Comparison of ENCODE assay signal across 17 cellular contexts in the genomic region with DNA sequence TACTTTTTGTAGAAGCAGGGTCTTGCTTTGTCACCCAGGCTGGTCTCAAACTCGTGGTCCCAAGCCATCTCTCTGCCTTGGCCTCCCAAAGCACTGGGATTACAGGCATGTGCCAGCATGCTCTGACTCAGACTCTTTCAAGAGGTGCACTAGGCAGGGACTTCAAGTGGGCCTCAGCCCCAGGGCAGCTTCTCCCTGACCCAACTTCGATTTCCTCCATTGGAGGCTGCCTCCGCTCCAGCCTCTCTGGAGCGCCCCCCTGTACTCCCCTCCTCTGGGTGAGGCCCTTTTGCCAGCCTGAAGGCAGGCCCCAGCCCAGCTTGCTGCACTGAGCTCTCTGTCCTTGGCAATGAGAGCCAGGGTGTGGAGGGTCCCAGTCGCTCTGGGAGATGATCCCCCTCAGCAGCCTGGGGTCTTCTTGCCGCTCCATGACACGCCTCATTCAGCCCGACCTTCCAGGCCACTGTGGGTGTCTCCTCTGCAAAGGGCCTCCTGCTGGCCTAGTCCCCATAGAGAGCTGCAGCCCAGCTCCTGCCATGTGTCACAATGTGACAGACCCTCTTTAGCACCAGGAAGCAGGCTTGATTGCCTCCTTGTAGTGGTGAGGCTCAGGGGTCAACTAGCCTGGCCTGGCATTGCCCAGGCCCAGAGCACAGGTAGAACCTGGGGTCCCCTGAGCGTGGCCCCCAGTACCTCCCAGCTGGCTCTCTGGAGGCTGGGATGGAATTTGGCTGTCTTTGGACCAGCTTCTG. TPM values are rescaled to one million over a fixed set of nuclear protein-coding genes. Genes with fewer than 3 reads are reported as not detected.
DNase-seq lines count a peak whose midpoint lies in the region; ATAC-seq, FAIRE-seq and TF ChIP-seq lines count a peak whose summit lies in the region.
"Had no signal": no experiment of that assay in that cellular context is flagged by ENCODE, and none has a peak within 500 bp of the region (broad histone marks: within the 10 kb centered on the region; RNA-seq: fewer than 3 reads in every experiment).

No MANE protein-coding gene starts in this region.

- peak overlapping the region; percentile 26 for H3K4ac ChIP-seq in neuronal stem cell (ENCODE audit: low read length)

- peaks cover 22% of the 10 kb centered on the region for H3K79me1 ChIP-seq in neuronal stem cell (ENCODE audit: low read depth, low read length)

- no CpG with 5 or more reads among the region's 9 CpGs for WGBS in neuronal stem cell (ENCODE audit: extremely low coverage in 2 of 2, insufficient read length in 2 of 2, insufficient replicate concordance in 1 of 2), 2 donors
- WGBS in lower leg skin, 2 donors: 77 to 80% methylated on average over 9 of the region's 9 CpGs

- H2BK5ac ChIP-seq in neuronal stem cell (ENCODE audit: low read length): peak overlapping the region; percentile 69

- H3K4me1 ChIP-seq in HUES6 (ENCODE audit: control insufficient read depth, insufficient read depth, low read length): peaks cover 61% of the 10 kb centered on the region
- peaks cover 53 to 58% of the 10 kb centered on the region in 2 donors for H3K4me1 ChIP-seq in neuronal stem cell (ENCODE audit: control insufficient read depth in 2 of 2, insufficient read depth in 1 of 2, low read depth in 1 of 2, low read length in 2 of 2)

- peak overlapping the region; percentile 68 for H4K91ac ChIP-seq in neuronal stem cell (ENCODE audit: low read depth, low read length, poor library complexity)

- H3K27me3 ChIP-seq in HUES6 (ENCODE audit: control insufficient read depth, insufficient read depth, low read length) (no peaks in the 10 kb centered on the region), dorsolateral prefrontal cortex (no peaks in the 10 kb centered on the region), neuronal stem cell (ENCODE audit: control insufficient read depth in 3 of 3, insufficient read depth in 3 of 3, low read depth in 1 of 3, low read length in 3 of 3) (no peaks in the 10 kb centered on the region)

- H3K36me3 ChIP-seq in HUES6 (ENCODE audit: control insufficient read depth, insufficient read depth, low read length) (no peaks in the 10 kb centered on the region), neuronal stem cell (replicated peaks in 1 of 2; ENCODE audit: control insufficient read depth in 2 of 2, insufficient read depth in 2 of 2, low read length in 2 of 2) (peaks cover 0 to 2% of the 10 kb centered on the region in 2 donors)

- H2BK120ac ChIP-seq in neuronal stem cell (ENCODE audit: low read depth, low read length): peak overlapping the region; percentile 63

- H2BK15ac ChIP-seq in neuronal stem cell (ENCODE audit: low read length): peak overlapping the region; percentile 87

- DNase-seq in D341Med (ENCODE audit: low spot score) (peak; percentile 38), dorsolateral prefrontal cortex (no peak), neuronal stem cell (ENCODE audit: low spot score) (no peak), lower leg skin (ENCODE audit: low spot score in 2 of 2) (no peak), GM19239 (ENCODE audit: insufficient read length, low spot score) (no peak), left ventricle myocardium superior (no peak)
- no peak for DNase-seq in activated CD4-positive, alpha-beta T cell treated with anti-CD3 and anti-CD28 coated beads for 1 hour
- DNase-seq: activated naive CD4-positive, alpha-beta T cell treated with anti-CD3 and anti-CD28 coated beads, Interleukin-2, amount 50 U/mL, for 16 hours; AML-193; DND-41; islet precursor cell; Kasumi-1; RPMI8226; stimulated activated CD4-positive, alpha-beta T cell treated with anti-CD3 and anti-CD28 coated beads, Interleukin-15, amount 100 ng/mL, for 24 hours had no signal

- H3K27ac ChIP-seq in HUES6 (ENCODE audit: low read depth, low read length) (peak overlapping the region; percentile 72), dorsolateral prefrontal cortex (peak overlapping the region in 31 of 59 donors; percentile 8 to 67 (median 41)), neuronal stem cell (replicated peaks; ENCODE audit: low read length) (peak overlapping the region; percentile 1)

- FAIRE-seq in GM19239 (lab: Jason Lieb, UNC): no peak
- FAIRE-seq: GM18507, TTC549 had no signal

- peak overlapping the region; percentile 89 for H3K18ac ChIP-seq in neuronal stem cell (ENCODE audit: low read length)

- H3K23ac ChIP-seq in neuronal stem cell (ENCODE audit: low read depth, low read length, poor library complexity): peak overlapping the region; percentile 90

- H3K4me2 ChIP-seq in neuronal stem cell (ENCODE audit: insufficient read depth, low read length, poor library complexity, severe bottlenecking): no peak overlapping the region

- no peak for TF ChIP-seq POLR2A in lower leg skin (IDR thresholded peaks at IDR 0.05)

- H2AK5ac ChIP-seq in neuronal stem cell (ENCODE audit: low read depth, low read length): peak overlapping the region; percentile 83

- H3K9ac ChIP-seq in HUES6 (ENCODE audit: low read length) (peak overlapping the region; percentile 15), neuronal stem cell (ENCODE audit: low read depth, low read length, poor library complexity) (no peak overlapping the region)

- H2BK12ac ChIP-seq in neuronal stem cell (ENCODE audit: low read length): peak overlapping the region; percentile 4

- H4K8ac ChIP-seq in neuronal stem cell (ENCODE audit: low read depth, low read length): no peak overlapping the region

- H3K9me3 ChIP-seq in HUES6 (ENCODE audit: control insufficient read depth, insufficient read depth, low read depth, low read length) (no peaks in the 10 kb centered on the region), neuronal stem cell (replicated peaks in 1 of 2; ENCODE audit: control insufficient read depth in 2 of 2, insufficient read depth in 1 of 2, low read depth in 1 of 2, low read length in 2 of 2) (no peaks in the 10 kb centered on the region)

- ATAC-seq in left ventricle myocardium superior: no peak

- H3K14ac ChIP-seq in neuronal stem cell (ENCODE audit: low read length): peak overlapping the region; percentile 39

- TF ChIP-seq CTCF in dorsolateral prefrontal cortex (IDR thresholded peaks at IDR 0.05 in 54 of 56, conservative IDR thresholded peaks at IDR 0.05 in 2 of 56; ENCODE audit: low read depth in 1 of 56, partially characterized antibody in 56 of 56): no peak
- no peak for TF ChIP-seq CTCF in lower leg skin (IDR thresholded peaks at IDR 0.05)

- no peak overlapping the region for H2AFZ ChIP-seq in neuronal stem cell (ENCODE audit: low read length)

- H3K4me3 ChIP-seq in HUES6 (ENCODE audit: low read depth, low read length): 0 out of 2 replicates have a peak overlapping the region, but pooled peaks have one; percentile 0
- no peak overlapping the region for H3K4me3 ChIP-seq in dorsolateral prefrontal cortex
- no peak overlapping the region for H3K4me3 ChIP-seq in neuronal stem cell (ENCODE audit: low read length in 2 of 2)
- no peak overlapping the region for H3K4me3 ChIP-seq in lower leg skin (ENCODE audit: low read depth, poor library complexity, severe bottlenecking)

- intact Hi-C loops in dorsolateral prefrontal cortex (cut with DNase I) (no loop called here), lower leg skin (cut with DNase I; ENCODE audit: low total_unique reads) (no loop called here), left ventricle myocardium superior (cut with micrococcal nuclease) (no loop called here)

RNA-seq across cellular contexts. Expression of a gene that starts 16.4 kb away (rescaled TPM):
- 10 to 100 TPM; 31.2 to 58.4 (median 45.9) TPM for total RNA-seq in dorsolateral prefrontal cortex
- 119 TPM for polyA plus RNA-seq in neuronal stem cell (2013, experiment 1 of 2)
- polyA plus RNA-seq in neuronal stem cell (2013, experiment 2 of 2): 114 TPM
- 10 to 100 TPM; 19.8 to 24.9 (median 21.2) TPM for total RNA-seq in lower leg skin
- 32.5 TPM for total RNA-seq in left ventricle myocardium superior

RNA-seq across cellular contexts. Expression of a gene that starts 39.6 kb away (rescaled TPM):
- 1 to 10 TPM in 95 of 120 experiments, under 1 TPM in 20, not detected in 5; 0.36 to 6.0 (median 1.8) TPM for total RNA-seq in dorsolateral prefrontal cortex
- polyA plus RNA-seq in neuronal stem cell (2013, experiment 1 of 2): 0.15 TPM
- 0.14 TPM for polyA plus RNA-seq in neuronal stem cell (2013, experiment 2 of 2)
- under 1 TPM in 2 of 4 donors, not detected in 2; 0.42 to 0.91 TPM for total RNA-seq in lower leg skin
- total RNA-seq in left ventricle myocardium superior: 0.62 TPM

RNA-seq across cellular contexts. Expression of a gene that starts 40.6 kb away (rescaled TPM):
- total RNA-seq in dorsolateral prefrontal cortex (10 to 100 TPM; 22.1 to 45.7 (median 32.1) TPM), lower leg skin (10 to 100 TPM; 38.4 to 55.3 (median 47.8) TPM), left ventricle myocardium superior (16.4 TPM)
- 28.4 TPM for polyA plus RNA-seq in neuronal stem cell (2013, experiment 1 of 2)
- polyA plus RNA-seq in neuronal stem cell (2013, experiment 2 of 2): 27.5 TPM

RNA-seq across cellular contexts. Expression of a gene that starts 40.8 kb away (rescaled TPM):
- 10 to 100 TPM; 15.6 to 33.0 (median 23.3) TPM for total RNA-seq in dorsolateral prefrontal cortex
- 19.1 TPM for polyA plus RNA-seq in neuronal stem cell (2013, experiment 1 of 2)
- 19.4 TPM for polyA plus RNA-seq in neuronal stem cell (2013, experiment 2 of 2)
- 10 to 100 TPM; 39.6 to 53.2 (median 49.8) TPM for total RNA-seq in lower leg skin
- total RNA-seq in left ventricle myocardium superior: 17.4 TPM

RNA-seq across cellular contexts. Expression of a gene that starts 51.8 kb away (rescaled TPM):
- 10 to 100 TPM in 109 of 120 experiments, 1 to 10 TPM in 11; 7.7 to 25.1 (median 13.0) TPM for total RNA-seq in dorsolateral prefrontal cortex
- polyA plus RNA-seq in neuronal stem cell (2013, experiment 1 of 2): 32.4 TPM
- 32.9 TPM for polyA plus RNA-seq in neuronal stem cell (2013, experiment 2 of 2)
- 10 to 100 TPM; 14.4 to 34.9 (median 26.5) TPM for total RNA-seq in lower leg skin
- 29.8 TPM for total RNA-seq in left ventricle myocardium superior

Comparison
In these comparisons a context has a peak if more than half of its experiments do, and no peak if none do; other contexts are left out.
1. H3K27ac ChIP-seq: peak in every context shown above with its lines; median percentile 72 in HUES6; 41 in dorsolateral prefrontal cortex; 1 in neuronal stem cell.